In genomic region chr1:43455205-43455889, GRCh38 we compare ENCODE assay signal across 10 cellular contexts. TPM values are rescaled to one million over a fixed set of nuclear protein-coding genes. Genes with fewer than 3 reads are reported as not detected.
DNase-seq lines count a peak whose midpoint lies in the region; ATAC-seq and TF ChIP-seq lines count a peak whose summit lies in the region.
"Had no signal": no experiment of that assay in that cellular context is flagged by ENCODE, and none has a peak within 500 bp of the region (broad histone marks: within the 10 kb centered on the region; RNA-seq: fewer than 3 reads in every experiment).

No MANE protein-coding gene starts in this region.

- no peak for ATAC-seq in naive thymus-derived CD4-positive, alpha-beta T cell
- no peak for ATAC-seq in GM18517 (IDR thresholded peaks at IDR 0.05; ENCODE audit: unreplicated experiment)

- H3K9me3 Mint-ChIP-seq in naive thymus-derived CD4-positive, alpha-beta T cell = peaks cover 0 to 4% (median 0%) of the 10 kb centered on the region in 11 donors
- H3K9me3 Mint-ChIP-seq: activated naive CD8-positive, alpha-beta T cell treated with anti-CD3 and anti-CD28 coated beads, Interleukin-2, amount 10 ng/mL, durations not matched to agents 7 days and 5 days had no signal

- POLR2A ChIA-PET in naive thymus-derived CD4-positive, alpha-beta T cell (lab: Charles Lee) = interaction anchor here (1.1 to 2.1 kb wide), 3 partner anchors 10 to 67 kb away, joined by 3 to 11 read pairs (median 9); no protein-coding TSS in a partner anchor

- intact Hi-C loops in naive thymus-derived CD4-positive, alpha-beta T cell (cut with micrococcal nuclease) = loop anchor here in 1 of 2 donors (2.0 kb wide), 1 partner anchor 193 kb away; no protein-coding TSS in a partner anchor
- intact Hi-C loops in sigmoid colon (cut with DNase I) = no loop called here

- no peak for TF ChIP-seq EP300 in sigmoid colon (IDR thresholded peaks at IDR 0.05)

- no peak for TF ChIP-seq POLR2A in sigmoid colon (IDR thresholded peaks at IDR 0.05)

- no peak overlapping the region for H3K4me3 ChIP-seq in naive thymus-derived CD4-positive, alpha-beta T cell (ENCODE audit: low read length)
- H3K4me3 ChIP-seq in sigmoid colon (no peak overlapping the region), foreskin fibroblast (ENCODE audit: low read depth in 1 of 2, low read length in 2 of 2) (no peak overlapping the region)

- H3K4me1 ChIP-seq in naive thymus-derived CD4-positive, alpha-beta T cell (ENCODE audit: control insufficient read depth in 2 of 2, insufficient read depth in 2 of 2, low read length in 2 of 2) = peaks cover 0 to 9% of the 10 kb centered on the region in 2 donors
- peaks cover 0 to 22% (median 20%) of the 10 kb centered on the region in 4 donors for H3K4me1 ChIP-seq in sigmoid colon

- H3K4me1 Mint-ChIP-seq in naive thymus-derived CD4-positive, alpha-beta T cell = peaks cover 9 to 22% (median 18%) of the 10 kb centered on the region in 7 donors

- no peaks in the 10 kb centered on the region for H3K27me3 ChIP-seq in naive thymus-derived CD4-positive, alpha-beta T cell (ENCODE audit: control insufficient read depth in 2 of 2, insufficient read depth in 2 of 2, low read length in 2 of 2)
- H3K27me3 ChIP-seq in sigmoid colon = no peaks in the 10 kb centered on the region

- peaks cover 5 to 41% (median 12%) of the 10 kb centered on the region in 5 donors for H3K27me3 Mint-ChIP-seq in naive thymus-derived CD4-positive, alpha-beta T cell

- H3K36me3 Mint-ChIP-seq in naive thymus-derived CD4-positive, alpha-beta T cell = peaks cover 0 to 16% (median 0%) of the 10 kb centered on the region in 5 donors
- H3K36me3 Mint-ChIP-seq: activated naive CD8-positive, alpha-beta T cell treated with anti-CD3 and anti-CD28 coated beads, Interleukin-2, amount 10 ng/mL, durations not matched to agents 7 days and 5 days had no signal

- WGBS in sigmoid colon, 2 donors = 21 to 69% methylated on average over 8 of the region's 8 CpGs

- DNase-seq in NCI-H526 (lab: John Stamatoyannopoulos, UW) (peak; percentile 27 to 49), ecto neural progenitor cell (ENCODE audit: low spot score) (peak; percentile 35), sigmoid colon (no peak), germinal center (ENCODE audit: low spot score) (no peak), foreskin fibroblast (no peak)
- DNase-seq in naive thymus-derived CD4-positive, alpha-beta T cell = peak in 1 of 9 donors; percentile 8

- peak overlapping the region; percentile 98 for H3K27ac ChIP-seq in 22Rv1
- H3K27ac ChIP-seq in naive thymus-derived CD4-positive, alpha-beta T cell (ENCODE audit: low read depth, low read length) = no peak overlapping the region
- H3K27ac ChIP-seq in sigmoid colon = peak overlapping the region in 1 of 4 donors; percentile 95
- H3K27ac ChIP-seq: HL-60 had no signal

- H3K9me3 ChIP-seq in naive thymus-derived CD4-positive, alpha-beta T cell (ENCODE audit: control insufficient read depth in 2 of 3, low read length in 3 of 3) = no peaks in the 10 kb centered on the region
- H3K9me3 ChIP-seq in sigmoid colon = no peaks in the 10 kb centered on the region

- peak overlapping the region in 7 of 10 donors; percentile 17 to 94 (median 32) for H3K4me3 Mint-ChIP-seq in naive thymus-derived CD4-positive, alpha-beta T cell

- no peak for TF ChIP-seq CTCF in 22Rv1 (IDR thresholded peaks at IDR 0.05)
- no peak for TF ChIP-seq CTCF in sigmoid colon (IDR thresholded peaks at IDR 0.05)
- no peak for TF ChIP-seq CTCF in foreskin fibroblast (IDR thresholded peaks at IDR 0.05; ENCODE audit: low read depth, low read length)

- CTCF ChIA-PET in naive thymus-derived CD4-positive, alpha-beta T cell (lab: Charles Lee) = no interaction called here

- H3K27ac Mint-ChIP-seq in naive thymus-derived CD4-positive, alpha-beta T cell = peak overlapping the region in 2 of 9 donors; percentile 15 to 70

- H3K36me3 ChIP-seq in naive thymus-derived CD4-positive, alpha-beta T cell (ENCODE audit: control insufficient read depth in 2 of 3, insufficient read depth in 3 of 3, low read length in 3 of 3) = peaks cover 0 to 7% (median 0%) of the 10 kb centered on the region in 3 experiments
- H3K36me3 ChIP-seq in sigmoid colon = peaks cover 4 to 20% (median 17%) of the 10 kb centered on the region in 4 donors

RNA-seq across cellular contexts. Expression of gene HYI, which starts 1.6 kb away (rescaled TPM):
- total RNA-seq in naive thymus-derived CD4-positive, alpha-beta T cell = 10 to 100 TPM; 15.8 to 29.3 (median 26.8) TPM
- polyA plus RNA-seq in naive thymus-derived CD4-positive, alpha-beta T cell = 1 to 10 TPM; 4.4 to 5.6 TPM
- 100 to 1,000 TPM in 1 of 4 donors, 10 to 100 TPM in 3; 65.8 to 104 (median 78.7) TPM for total RNA-seq in sigmoid colon
- polyA plus RNA-seq in sigmoid colon = 10 to 100 TPM; 40.4 to 72.8 (median 55.9) TPM

Comparison
In these comparisons a context has a peak if more than half of its experiments do, and no peak if none do; other contexts are left out.
1. DNase-seq: peak in NCI-H526 (2 of 2) and ecto neural progenitor cell (single experiment); none in sigmoid colon (single experiment), germinal center (single experiment) and foreskin fibroblast (0 of 2).